Comparison of ENCODE assay signal across 9 cellular contexts in genomic region chr11:132158091-132158490, GRCh38.
DNase-seq lines count a peak whose midpoint lies in the region; TF ChIP-seq lines count a peak whose summit lies in the region.
"Had no signal": no experiment of that assay in that cellular context is flagged by ENCODE, and none has a peak within 500 bp of the region (broad histone marks: within the 10 kb centered on the region; RNA-seq: fewer than 3 reads in every experiment).

No MANE protein-coding gene starts in this region.

- peak; percentile 38 for TF ChIP-seq CTCF in AG09319 (IDR thresholded peaks at IDR 0.05; ENCODE audit: low read depth, low read length)
- TF ChIP-seq CTCF in fibroblast of pulmonary artery (IDR thresholded peaks at IDR 0.05; ENCODE audit: low read length, missing control alignments): peak; percentile 53

- no peaks in the 10 kb centered on the region for H3K27me3 ChIP-seq in H7 (ENCODE audit: control insufficient read depth, insufficient read depth, low read length)

- no peaks in the 10 kb centered on the region for H3K36me3 ChIP-seq in H7 (replicated peaks; ENCODE audit: control insufficient read depth, insufficient read depth, low read length)

- DNase-seq in AG09319 (ENCODE audit: extremely low read depth, low read depth) (no peak), H7 (peak; percentile 69), NOMO-1 treated with DMSO at 0.1 percent for 48 hours (lab: John Stamatoyannopoulos, UW; ENCODE audit: unreplicated experiment) (peak; percentile 21), fibroblast of pulmonary artery (ENCODE audit: low read depth) (peak; percentile 26), middle frontal gyrus (ENCODE audit: extremely low spot score, low spot score) (no peak)
- DNase-seq in stimulated activated CD4-positive, alpha-beta T cell treated with anti-CD3 and anti-CD28 coated beads, Interleukin-4, amount 100 ng/mL, for 4 hours: no peak
- no peak for DNase-seq in activated effector memory CD4-positive, alpha-beta T cell treated with anti-CD3 and anti-CD28 coated beads, Interleukin-2, amount 50 U/mL, for 16 hours
- no peak for DNase-seq in activated T-cell treated with anti-CD3 and anti-CD28 coated beads, Interleukin-2, amount 50 U/mL, for 48 hours
- DNase-seq: effector CD4-positive, alpha-beta T cell had no signal

- H3K4me3 ChIP-seq in H7 (ENCODE audit: insufficient read depth, low read depth, low read length) (no peak overlapping the region), fibroblast of pulmonary artery (replicated peaks; ENCODE audit: low read depth, low read length) (no peak overlapping the region)

Comparison
In these comparisons a context has a peak if more than half of its experiments do, and no peak if none do; other contexts are left out.
1. DNase-seq: peak in H7 (single experiment), NOMO-1 treated with DMSO at 0.1 percent for 48 hours (single experiment) and fibroblast of pulmonary artery (single experiment); none in AG09319 (single experiment), middle frontal gyrus (single experiment), stimulated activated CD4-positive, alpha-beta T cell treated with anti-CD3 and anti-CD28 coated beads, Interleukin-4, amount 100 ng/mL, for 4 hours (0 of 2), activated effector memory CD4-positive, alpha-beta T cell treated with anti-CD3 and anti-CD28 coated beads, Interleukin-2, amount 50 U/mL, for 16 hours (single experiment) and activated T-cell treated with anti-CD3 and anti-CD28 coated beads, Interleukin-2, amount 50 U/mL, for 48 hours (0 of 2).